Comparison of ENCODE assay signal across 2 cellular contexts in genomic region chr22:40502919-40503318, GRCh38.
TF ChIP-seq lines count a peak whose summit lies in the region.

No MANE protein-coding gene starts in this region.

TF ChIP-seq in IMR-90, 13 proteins besides CTCF, POLR2A, EP300 and RAD21:
- TF ChIP-seq RCOR1 (IDR thresholded peaks at IDR 0.05; ENCODE audit: insufficient replicate concordance, low read length): no peak
- TF ChIP-seq RFX5 (IDR thresholded peaks at IDR 0.05; ENCODE audit: low read depth, low read length): no peak
- no peak for TF ChIP-seq NFE2L2 (IDR thresholded peaks at IDR 0.05; ENCODE audit: low read depth, low read length)
- TF ChIP-seq, protein P1, sequence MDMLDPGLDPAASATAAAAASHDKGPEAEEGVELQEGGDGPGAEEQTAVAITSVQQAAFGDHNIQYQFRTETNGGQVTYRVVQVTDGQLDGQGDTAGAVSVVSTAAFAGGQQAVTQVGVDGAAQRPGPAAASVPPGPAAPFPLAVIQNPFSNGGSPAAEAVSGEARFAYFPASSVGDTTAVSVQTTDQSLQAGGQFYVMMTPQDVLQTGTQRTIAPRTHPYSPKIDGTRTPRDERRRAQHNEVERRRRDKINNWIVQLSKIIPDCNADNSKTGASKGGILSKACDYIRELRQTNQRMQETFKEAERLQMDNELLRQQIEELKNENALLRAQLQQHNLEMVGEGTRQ (IDR thresholded peaks at IDR 0.05; ENCODE audit: low read depth, low read length): no peak
- TF ChIP-seq FOS (IDR thresholded peaks at IDR 0.05; ENCODE audit: low read depth, low read length): no peak
- TF ChIP-seq, protein P2, sequence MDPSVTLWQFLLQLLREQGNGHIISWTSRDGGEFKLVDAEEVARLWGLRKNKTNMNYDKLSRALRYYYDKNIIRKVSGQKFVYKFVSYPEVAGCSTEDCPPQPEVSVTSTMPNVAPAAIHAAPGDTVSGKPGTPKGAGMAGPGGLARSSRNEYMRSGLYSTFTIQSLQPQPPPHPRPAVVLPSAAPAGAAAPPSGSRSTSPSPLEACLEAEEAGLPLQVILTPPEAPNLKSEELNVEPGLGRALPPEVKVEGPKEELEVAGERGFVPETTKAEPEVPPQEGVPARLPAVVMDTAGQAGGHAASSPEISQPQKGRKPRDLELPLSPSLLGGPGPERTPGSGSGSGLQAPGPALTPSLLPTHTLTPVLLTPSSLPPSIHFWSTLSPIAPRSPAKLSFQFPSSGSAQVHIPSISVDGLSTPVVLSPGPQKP (IDR thresholded peaks at IDR 0.05; ENCODE audit: borderline replicate concordance, low read depth, low read length): no peak
- no peak for TF ChIP-seq CHD1 (IDR thresholded peaks at IDR 0.05; ENCODE audit: low read depth, low read length)
- no peak for TF ChIP-seq MAZ (IDR thresholded peaks at IDR 0.05; ENCODE audit: borderline replicate concordance, low read depth, low read length)
- no peak for TF ChIP-seq BHLHE40 (IDR thresholded peaks at IDR 0.05; ENCODE audit: low read depth, low read length)
- TF ChIP-seq MXI1 (IDR thresholded peaks at IDR 0.05; ENCODE audit: borderline replicate concordance, low read depth, low read length): no peak
- no peak for TF ChIP-seq SMC3 (IDR thresholded peaks at IDR 0.05; ENCODE audit: low read depth, low read length)
- no peak for TF ChIP-seq MAFK (IDR thresholded peaks at IDR 0.05; ENCODE audit: low read depth, low read length)
- no peak for TF ChIP-seq CEBPB (IDR thresholded peaks at IDR 0.05; ENCODE audit: low read depth, low read length)

TF ChIP-seq in GM12878, 131 proteins besides CTCF, POLR2A, EP300 and RAD21:
- TF ChIP-seq E2F8 (IDR thresholded peaks at IDR 0.05; ENCODE audit: low read depth, partially characterized antibody): no peak
- peak; percentile 22; the same call in 1 of the 2 replicates for TF ChIP-seq RUNX3 (IDR thresholded peaks at IDR 0.05; ENCODE audit: low read length)
